ENCODE assay signal across 26 cellular contexts in genomic region chr5:88806338-88806737, GRCh38.
"Had no signal": no experiment of that assay in that cellular context is flagged by ENCODE, and none has a peak within 500 bp of the region (broad histone marks: within the 10 kb centered on the region; RNA-seq: fewer than 3 reads in every experiment).

No MANE protein-coding gene starts in this region.

- H3K27ac ChIP-seq: breast epithelium, esophagus muscularis mucosa, foreskin keratinocyte, left ventricle myocardium inferior, ovary, skin epidermis, stomach, thyroid gland, upper lobe of right lung had no signal

- H3K4me1 Mint-ChIP-seq: activated CD4-positive, alpha-beta T cell treated with anti-CD3 and anti-CD28 coated beads, Interleukin-2, amount 10 ng/mL, durations not matched to agents 7 days and 5 days; activated naive CD4-positive, alpha-beta T cell treated with anti-CD3 and anti-CD28 coated beads, Interleukin-2, amount 50 U/mL, for 24 hours; activated T-helper 17 cell treated with anti-CD3 and anti-CD28 coated beads, Interleukin-2, amount 50 U/mL, for 72 hours had no signal

- DNase-seq: activated CD4-positive, alpha-beta T cell treated with anti-CD3 and anti-CD28 coated beads for 1 hour; activated CD4-positive, alpha-beta T cell treated with anti-CD3 and anti-CD28 coated beads, Interleukin-2, amount 10 ng/mL, durations not matched to agents 7 days and 5 days; activated CD8-positive, alpha-beta T cell treated with anti-CD3 and anti-CD28 coated beads for 36 hours; activated gamma-delta T cell treated with Interleukin-2 at 50 U/mL for 16 hours; activated naive CD8-positive, alpha-beta T cell treated with anti-CD3 and anti-CD28 coated beads, Interleukin-2, amount 50 U/mL, for 24 hours; activated T-cell treated with anti-CD3 and anti-CD28 coated beads, Interleukin-2, amount 50 U/mL, for 4 hours; central memory CD4-positive, alpha-beta T cell; endodermal cell; foreskin keratinocyte; left ventricle myocardium inferior; ovary; retina; stimulated activated CD4-positive, alpha-beta T cell treated with anti-CD3 and anti-CD28 coated beads, Interleukin-12 subunit alpha, Interleukin-12 subunit beta, amount 100 ng/mL, for 4 hours; stimulated activated CD4-positive, alpha-beta T cell treated with anti-CD3 and anti-CD28 coated beads, Interleukin-4, amount 100 ng/mL, for 1 hour; stomach; T-helper 2 cell; thyroid gland; upper lobe of right lung had no signal

- H3K36me3 ChIP-seq: breast epithelium, ovary, upper lobe of right lung had no signal

- H3K4me1 ChIP-seq: breast epithelium, esophagus muscularis mucosa, foreskin keratinocyte, stomach, thyroid gland, upper lobe of right lung had no signal

- H3K27me3 Mint-ChIP-seq: progenitor cell of endocrine pancreas had no signal

- H3K27ac Mint-ChIP-seq: activated CD4-positive, alpha-beta T cell treated with anti-CD3 and anti-CD28 coated beads, Interleukin-2, amount 10 ng/mL, durations not matched to agents 7 days and 5 days; activated CD8-positive, alpha-beta T cell treated with anti-CD3 and anti-CD28 coated beads for 36 hours; activated naive CD4-positive, alpha-beta T cell treated with anti-CD3 and anti-CD28 coated beads, Interleukin-2, amount 50 U/mL, for 24 hours; activated naive CD8-positive, alpha-beta T cell treated with anti-CD3 and anti-CD28 coated beads, Interleukin-2, amount 50 U/mL, for 24 hours; activated T-helper 17 cell treated with anti-CD3 and anti-CD28 coated beads, Interleukin-2, amount 50 U/mL, for 72 hours; endodermal cell; progenitor cell of endocrine pancreas had no signal

- H3K4me3 Mint-ChIP-seq: activated CD4-positive, alpha-beta T cell treated with anti-CD3 and anti-CD28 coated beads, Interleukin-2, amount 10 ng/mL, durations not matched to agents 7 days and 5 days; activated CD8-positive, alpha-beta T cell treated with anti-CD3 and anti-CD28 coated beads for 36 hours; activated naive CD4-positive, alpha-beta T cell treated with anti-CD3 and anti-CD28 coated beads, Interleukin-2, amount 50 U/mL, for 24 hours; activated naive CD8-positive, alpha-beta T cell treated with anti-CD3 and anti-CD28 coated beads, Interleukin-2, amount 50 U/mL, for 24 hours; activated T-cell treated with anti-CD3 and anti-CD28 coated beads, Interleukin-2, amount 50 U/mL, for 4 hours; activated T-helper 17 cell treated with anti-CD3 and anti-CD28 coated beads, Interleukin-2, amount 50 U/mL, for 72 hours; endodermal cell had no signal

- H3K36me3 Mint-ChIP-seq: activated naive CD4-positive, alpha-beta T cell treated with anti-CD3 and anti-CD28 coated beads, Interleukin-2, amount 50 U/mL, for 24 hours had no signal

- H3K4me3 ChIP-seq: breast epithelium, esophagus muscularis mucosa, left ventricle myocardium inferior, lung, ovary, skin epidermis, stomach, thyroid gland, upper lobe of right lung had no signal

- H3K9me3 ChIP-seq: breast epithelium, esophagus muscularis mucosa, left ventricle myocardium inferior, ovary, stomach, thyroid gland, upper lobe of right lung had no signal

- ATAC-seq: activated CD8-positive, alpha-beta T cell treated with anti-CD3 and anti-CD28 coated beads for 36 hours; activated naive CD8-positive, alpha-beta T cell treated with anti-CD3 and anti-CD28 coated beads, Interleukin-2, amount 50 U/mL, for 24 hours; activated T-cell treated with anti-CD3 and anti-CD28 coated beads, Interleukin-2, amount 50 U/mL, for 4 hours; activated T-helper 17 cell treated with anti-CD3 and anti-CD28 coated beads, Interleukin-2, amount 50 U/mL, for 72 hours; foreskin keratinocyte; sciatic nerve; upper lobe of right lung had no signal

- H3K9me3 Mint-ChIP-seq: activated CD4-positive, alpha-beta T cell treated with anti-CD3 and anti-CD28 coated beads, Interleukin-2, amount 10 ng/mL, durations not matched to agents 7 days and 5 days; activated CD8-positive, alpha-beta T cell treated with anti-CD3 and anti-CD28 coated beads for 36 hours; activated naive CD4-positive, alpha-beta T cell treated with anti-CD3 and anti-CD28 coated beads, Interleukin-2, amount 50 U/mL, for 24 hours; activated naive CD8-positive, alpha-beta T cell treated with anti-CD3 and anti-CD28 coated beads, Interleukin-2, amount 50 U/mL, for 24 hours; activated T-cell treated with anti-CD3 and anti-CD28 coated beads, Interleukin-2, amount 50 U/mL, for 4 hours; activated T-helper 17 cell treated with anti-CD3 and anti-CD28 coated beads, Interleukin-2, amount 50 U/mL, for 72 hours; endodermal cell had no signal

- H3K27me3 ChIP-seq: breast epithelium, esophagus muscularis mucosa, ovary, stomach, thyroid gland, upper lobe of right lung had no signal
